13 cellular contexts compared by ENCODE assay signal in the genomic region with DNA sequence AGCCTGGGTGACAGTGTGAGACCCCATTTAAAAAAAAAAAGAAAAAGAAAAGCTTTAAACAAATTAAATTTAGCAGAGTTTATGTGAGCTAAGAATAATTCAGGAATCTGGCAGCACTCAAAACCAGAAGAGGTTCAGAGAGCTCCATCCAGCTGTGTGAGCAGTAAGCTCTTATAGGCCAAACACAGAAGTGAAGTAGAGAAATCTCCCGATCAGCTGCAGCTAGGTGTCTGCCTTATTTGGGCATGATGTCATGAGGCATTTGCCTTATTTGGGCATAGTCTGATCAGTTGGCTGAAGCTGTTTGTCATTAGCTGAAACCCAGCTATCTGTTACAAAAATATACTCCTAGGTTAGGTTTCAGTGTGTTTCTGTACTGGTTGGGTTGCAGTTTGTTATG. TPM values are rescaled to one million over a fixed set of nuclear protein-coding genes. Genes with fewer than 3 reads are reported as not detected.
DNase-seq lines count a peak whose midpoint lies in the region; ATAC-seq and TF ChIP-seq lines count a peak whose summit lies in the region.
"Had no signal": no experiment of that assay in that cellular context is flagged by ENCODE, and none has a peak within 500 bp of the region (broad histone marks: within the 10 kb centered on the region; RNA-seq: fewer than 3 reads in every experiment).

No MANE protein-coding gene starts in this region.

- ATAC-seq in HG02610 (IDR thresholded peaks at IDR 0.05; ENCODE audit: unreplicated experiment) (peak; percentile 35), HG03565 (IDR thresholded peaks at IDR 0.05; ENCODE audit: unreplicated experiment) (peak; percentile 48), HG02970 (IDR thresholded peaks at IDR 0.05; ENCODE audit: low FRiP score, unreplicated experiment) (no peak)

- 38% methylated on average over 1 of the region's 1 CpG for WGBS in esophagus muscularis mucosa

- DNase-seq in GM10266 (ENCODE audit: extremely low spot score) (peak; percentile 73), GM19238 (ENCODE audit: insufficient read length, low spot score) (peak; percentile 45), GOT3 (lab: John Stamatoyannopoulos, UW) (no peak), NOMO-1 treated with DMSO at 0.1 percent for 48 hours (lab: John Stamatoyannopoulos, UW; ENCODE audit: unreplicated experiment) (no peak), esophagus muscularis mucosa (ENCODE audit: extremely low spot score) (no peak)
- DNase-seq: AML-193, NCI-H1436, occipital lobe had no signal

- TF ChIP-seq EP300 in esophagus muscularis mucosa (IDR thresholded peaks at IDR 0.05): no peak

- TF ChIP-seq POLR2A in esophagus muscularis mucosa (IDR thresholded peaks at IDR 0.05; ENCODE audit: low read depth): no peak

- intact Hi-C loops in esophagus muscularis mucosa (cut with DNase I): no loop called here

- no peak for TF ChIP-seq CTCF in GM10266 (IDR thresholded peaks at IDR 0.05; ENCODE audit: control insufficient read depth, insufficient read depth, low read depth, missing control alignments)
- no peak for TF ChIP-seq CTCF in esophagus muscularis mucosa (IDR thresholded peaks at IDR 0.05)

- H3K4me1 ChIP-seq in esophagus muscularis mucosa: peaks cover 0 to 4% (median 0%) of the 10 kb centered on the region in 4 donors

- H3K36me3 ChIP-seq in esophagus muscularis mucosa: no peaks in the 10 kb centered on the region

- no peak overlapping the region for H3K27ac ChIP-seq in esophagus muscularis mucosa (replicated peaks in 1 of 4)
- H3K27ac ChIP-seq: RWPE1 had no signal

- no peaks in the 10 kb centered on the region for H3K9me3 ChIP-seq in esophagus muscularis mucosa

- H3K27me3 ChIP-seq in esophagus muscularis mucosa: peaks cover 0 to 51% (median 2%) of the 10 kb centered on the region in 4 donors

- H3K4me3 ChIP-seq in esophagus muscularis mucosa: no peak overlapping the region

RNA-seq across cellular contexts. Expression of a gene that starts 8.2 kb away (rescaled TPM):
- under 1 TPM in 2 of 4 donors, not detected in 2; 0.40 to 0.52 TPM for total RNA-seq in esophagus muscularis mucosa
- total RNA-seq: activated T-helper 2 cell treated with anti-CD3 and anti-CD28 coated beads, Interferon-gamma antibody, Interleukin-2, Interleukin-4, amounts not matched to agents 10 μg/mL and 5 μg/mL and 100 μg/mL, durations not matched to agents 14 hours and 24 hours and 36 hours; occipital lobe had no signal

RNA-seq across cellular contexts. Expression of a gene that starts 20.3 kb away (rescaled TPM):
- not detected for total RNA-seq in esophagus muscularis mucosa
- total RNA-seq: activated T-helper 2 cell treated with anti-CD3 and anti-CD28 coated beads, Interferon-gamma antibody, Interleukin-2, Interleukin-4, amounts not matched to agents 10 μg/mL and 5 μg/mL and 100 μg/mL, durations not matched to agents 14 hours and 24 hours and 36 hours; occipital lobe had no signal

RNA-seq across cellular contexts. Expression of a gene that starts 40.4 kb away (rescaled TPM):
- total RNA-seq in esophagus muscularis mucosa: not detected
- total RNA-seq: activated T-helper 2 cell treated with anti-CD3 and anti-CD28 coated beads, Interferon-gamma antibody, Interleukin-2, Interleukin-4, amounts not matched to agents 10 μg/mL and 5 μg/mL and 100 μg/mL, durations not matched to agents 14 hours and 24 hours and 36 hours; occipital lobe had no signal

Comparison
In these comparisons a context has a peak if more than half of its experiments do, and no peak if none do; other contexts are left out.
1. DNase-seq: peak in GM10266 (single experiment) and GM19238 (single experiment); none in GOT3 (single experiment), NOMO-1 treated with DMSO at 0.1 percent for 48 hours (single experiment) and esophagus muscularis mucosa (single experiment).